ENCODE assay signal across 26 cellular contexts in genomic region chr20:35731469-35731788, GRCh38. TPM values are rescaled to one million over a fixed set of nuclear protein-coding genes. Genes with fewer than 3 reads are reported as not detected.
DNase-seq lines count a peak whose midpoint lies in the region; ATAC-seq and TF ChIP-seq lines count a peak whose summit lies in the region.
"Had no signal": no experiment of that assay in that cellular context is flagged by ENCODE, and none has a peak within 500 bp of the region (broad histone marks: within the 10 kb centered on the region; RNA-seq: fewer than 3 reads in every experiment).

No MANE protein-coding gene starts in this region.

- no peak for DNase-seq in activated T-cell treated with anti-CD3 and anti-CD28 coated beads, Interleukin-2, amount 50 U/mL, for 72 hours
- DNase-seq in activated T-cell treated with anti-CD3 and anti-CD28 coated beads for 4 hours (no peak), NAMALWA (ENCODE audit: low spot score) (peak; percentile 19), cerebellar cortex (ENCODE audit: low spot score) (peak; percentile 1), smooth muscle cell (lab: John Stamatoyannopoulos, UW; ENCODE audit: unreplicated experiment) (no peak), BE2C (no peak), A673 (ENCODE audit: low spot score) (no peak), HCEC 1CT (no peak)
- DNase-seq: activated CD4-positive, alpha-beta T cell treated with anti-CD3 and anti-CD28 coated beads, Interleukin-2, amount 10 ng/mL, durations not matched to agents 24 days and 14 days; activated CD8-positive, alpha-beta memory T cell treated with anti-CD3 and anti-CD28 coated beads, Interleukin-2, amount 10 ng/mL, durations not matched to agents 7 days and 5 days; brain microvascular endothelial cell; effector CD4-positive, alpha-beta T cell; foreskin melanocyte; hypothalamus; left ventricle myocardium inferior; NCI-H2081; NCI-H226; posterior cingulate gyrus; SK-N-SH; T-helper 2 cell; transverse colon had no signal

- H3K4me3 ChIP-seq in smooth muscle cell = no peak overlapping the region
- H3K4me3 ChIP-seq in BE2C (ENCODE audit: low read depth, low read length) = no peak overlapping the region
- H3K4me3 ChIP-seq in A673 (ENCODE audit: low read depth, low read length, poor library complexity, severe bottlenecking) = no peak overlapping the region
- H3K4me3 ChIP-seq: BLaER1, left ventricle myocardium inferior, transverse colon had no signal

- WGBS in smooth muscle cell (ENCODE audit: low lambda C conversion rate) = 86% methylated on average over 2 of the region's 2 CpGs

- peaks cover 54% of the 10 kb centered on the region for H3K36me3 ChIP-seq in smooth muscle cell (ENCODE audit: low read depth)
- peaks cover 100% of the 10 kb centered on the region for H3K36me3 ChIP-seq in BE2C
- peaks cover 100% of the 10 kb centered on the region for H3K36me3 ChIP-seq in A673 (ENCODE audit: insufficient read depth, low read length, poor library complexity, severe bottlenecking)

- H3K4me3 Mint-ChIP-seq in activated T-cell treated with anti-CD3 and anti-CD28 coated beads, Interleukin-2, amount 50 U/mL, for 72 hours = no peak overlapping the region
- H3K4me3 Mint-ChIP-seq: activated CD8-positive, alpha-beta memory T cell treated with anti-CD3 and anti-CD28 coated beads, Interleukin-2, amount 10 ng/mL, durations not matched to agents 7 days and 5 days; mesothelial cell of epicardium; nephron had no signal

- peaks cover 16% of the 10 kb centered on the region for H3K4me1 ChIP-seq in smooth muscle cell (ENCODE audit: low read depth)
- H3K4me1 ChIP-seq in BE2C = peaks cover 10% of the 10 kb centered on the region
- peaks cover 19% of the 10 kb centered on the region for H3K4me1 ChIP-seq in A673 (ENCODE audit: insufficient read depth, low read length, poor library complexity, severe bottlenecking)

- CTCF ChIA-PET in A673 (lab: Charles Lee) = no interaction called here

- intact Hi-C loops in A673 (cut with micrococcal nuclease; ENCODE audit: unreplicated experiment) = loop anchor here (1.0 kb wide), 1 partner anchor 8 kb away; no protein-coding TSS in a partner anchor

- H3K4me2 ChIP-seq in smooth muscle cell = peak overlapping the region; percentile 37
- H3K4me2 ChIP-seq: BLaER1, SK-N-SH had no signal

- H3K27me3 ChIP-seq in smooth muscle cell (ENCODE audit: low read depth) (no peaks in the 10 kb centered on the region), BE2C (0 out of 2 replicates have a peak, but pooled peaks cover 3% of the 10 kb centered on the region), A673 (replicated peaks; ENCODE audit: insufficient read depth, low read depth, low read length, poor library complexity) (no peaks in the 10 kb centered on the region)
- H3K27me3 ChIP-seq: BLaER1, brain microvascular endothelial cell, transverse colon had no signal

- H3K27ac ChIP-seq in smooth muscle cell (ENCODE audit: low read depth) = peak overlapping the region; percentile 56
- H3K27ac ChIP-seq in A673 (ENCODE audit: low read depth, low read length, poor library complexity, severe bottlenecking) = no peak overlapping the region
- H3K27ac ChIP-seq: BLaER1, brain microvascular endothelial cell, left ventricle myocardium inferior, RWPE1, transverse colon had no signal

- POLR2A ChIA-PET in A673 (lab: Charles Lee; ENCODE audit: low non-redundant PET) = interaction anchor here (1.5 kb wide), 1 partner anchor 11 kb away, joined by 6 read pairs; no protein-coding TSS in a partner anchor

- peaks cover 9 to 79% of the 10 kb centered on the region in 2 donors for H3K36me3 Mint-ChIP-seq in activated T-cell treated with anti-CD3 and anti-CD28 coated beads, Interleukin-2, amount 50 U/mL, for 72 hours (ENCODE audit: insufficient read depth in 2 of 2)

- H3K27ac Mint-ChIP-seq in activated T-cell treated with anti-CD3 and anti-CD28 coated beads, Interleukin-2, amount 50 U/mL, for 72 hours = peak overlapping the region; percentile 54
- H3K27ac Mint-ChIP-seq: activated CD4-positive, alpha-beta T cell treated with anti-CD3 and anti-CD28 coated beads, Interleukin-2, amount 10 ng/mL, durations not matched to agents 24 days and 14 days; activated CD8-positive, alpha-beta memory T cell treated with anti-CD3 and anti-CD28 coated beads, Interleukin-2, amount 10 ng/mL, durations not matched to agents 7 days and 5 days; mesothelial cell of epicardium; nephron had no signal

- TF ChIP-seq CTCF in smooth muscle cell (IDR thresholded peaks at IDR 0.05; ENCODE audit: borderline replicate concordance, insufficient read depth, poor library complexity, severe bottlenecking) = no peak
- TF ChIP-seq CTCF in BE2C (IDR thresholded peaks at IDR 0.05; ENCODE audit: low read depth, low read length) = no peak
- TF ChIP-seq CTCF in A673 (conservative IDR thresholded peaks at IDR 0.05; ENCODE audit: low read depth, low read length) = no peak

- peaks cover 26% of the 10 kb centered on the region for H3F3A ChIP-seq in smooth muscle cell (ENCODE audit: low read depth)

- H3K9ac ChIP-seq in smooth muscle cell (ENCODE audit: low read depth) = no peak overlapping the region
- H3K9ac ChIP-seq: BLaER1, SK-N-SH had no signal

- peaks cover 98% of the 10 kb centered on the region for H3K79me2 ChIP-seq in smooth muscle cell (ENCODE audit: low read depth)

- H3K9me3 ChIP-seq in smooth muscle cell (replicated peaks; ENCODE audit: low read depth) = no peaks in the 10 kb centered on the region
- no peaks in the 10 kb centered on the region for H3K9me3 ChIP-seq in BE2C
- no peaks in the 10 kb centered on the region for H3K9me3 ChIP-seq in A673 (ENCODE audit: low read depth, low read length, poor library complexity, severe bottlenecking)
- H3K9me3 ChIP-seq: BLaER1, left ventricle myocardium inferior, SK-N-SH, transverse colon had no signal

- BruUV-seq in A673 (replicated peaks; lab: Mats Ljungman, UMichigan) = no TSS peak

- H2AFZ ChIP-seq in smooth muscle cell (ENCODE audit: low read depth) = no peak overlapping the region

- no peaks in the 10 kb centered on the region for H3K27me3 Mint-ChIP-seq in activated T-cell treated with anti-CD3 and anti-CD28 coated beads, Interleukin-2, amount 50 U/mL, for 72 hours (ENCODE audit: low read depth)
- H3K27me3 Mint-ChIP-seq: activated CD4-positive, alpha-beta T cell treated with anti-CD3 and anti-CD28 coated beads, Interleukin-2, amount 10 ng/mL, durations not matched to agents 24 days and 14 days; activated CD8-positive, alpha-beta memory T cell treated with anti-CD3 and anti-CD28 coated beads, Interleukin-2, amount 10 ng/mL, durations not matched to agents 7 days and 5 days had no signal

- ATAC-seq in activated T-cell treated with anti-CD3 and anti-CD28 coated beads, Interleukin-2, amount 50 U/mL, for 72 hours (replicated peaks in 1 of 2) = no peak
- ATAC-seq: activated CD8-positive, alpha-beta memory T cell treated with anti-CD3 and anti-CD28 coated beads, Interleukin-2, amount 10 ng/mL, durations not matched to agents 7 days and 5 days; HCT116 had no signal

- H3K9me3 Mint-ChIP-seq in activated T-cell treated with anti-CD3 and anti-CD28 coated beads, Interleukin-2, amount 50 U/mL, for 72 hours = no peaks in the 10 kb centered on the region
- H3K9me3 Mint-ChIP-seq: activated CD4-positive, alpha-beta T cell treated with anti-CD3 and anti-CD28 coated beads, Interleukin-2, amount 10 ng/mL, durations not matched to agents 24 days and 14 days; mesothelial cell of epicardium; nephron had no signal

- peaks cover 100% of the 10 kb centered on the region for H4K20me1 ChIP-seq in smooth muscle cell (ENCODE audit: low read depth)

- peaks cover 68% of the 10 kb centered on the region for H3K4me1 Mint-ChIP-seq in activated T-cell treated with anti-CD3 and anti-CD28 coated beads, Interleukin-2, amount 50 U/mL, for 72 hours (ENCODE audit: low read depth)

RNA-seq across cellular contexts. Expression of gene RBM39, which starts 10.6 kb away (rescaled TPM):
- total RNA-seq in activated T-cell treated with anti-CD3 and anti-CD28 coated beads, Interleukin-2, amount 50 U/mL, for 72 hours = 100 to 1,000 TPM; 431 to 525 TPM
- total RNA-seq in smooth muscle cell (408 and 449 TPM in 2 replicates), A673 (2021) (316 and 329 TPM in 2 replicates)
- 139 and 196 TPM in 2 replicates for polyA plus RNA-seq in smooth muscle cell
- polyA plus RNA-seq in BE2C (2012; ENCODE audit: insufficient read depth, insufficient read length, low read depth) = 283 TPM

RNA-seq across cellular contexts. Expression of gene ROMO1, which starts 32.2 kb away (rescaled TPM):
- total RNA-seq in activated T-cell treated with anti-CD3 and anti-CD28 coated beads, Interleukin-2, amount 50 U/mL, for 72 hours = 10 to 100 TPM; 51.4 to 53.8 TPM
- total RNA-seq in smooth muscle cell (252 and 523 TPM in 2 replicates), A673 (2021) (134 and 153 TPM in 2 replicates)
- polyA plus RNA-seq in smooth muscle cell = 694 and 771 TPM in 2 replicates
- 382 TPM for polyA plus RNA-seq in BE2C (2012; ENCODE audit: insufficient read depth, insufficient read length, low read depth)

RNA-seq across cellular contexts. Expression of gene NFS1, which starts 32.3 kb away (rescaled TPM):
- 10 to 100 TPM; 43.3 to 46.0 TPM for total RNA-seq in activated T-cell treated with anti-CD3 and anti-CD28 coated beads, Interleukin-2, amount 50 U/mL, for 72 hours
- total RNA-seq in smooth muscle cell (25.3 and 40.1 TPM in 2 replicates), A673 (2021) (22.2 and 23.2 TPM in 2 replicates)
- polyA plus RNA-seq in smooth muscle cell = 35.1 and 40.3 TPM in 2 replicates
- polyA plus RNA-seq in BE2C (2012; ENCODE audit: insufficient read depth, insufficient read length, low read depth) = 21.3 TPM

RNA-seq across cellular contexts. Expression of gene PHF20, which starts 40.4 kb away (rescaled TPM):
- total RNA-seq in activated T-cell treated with anti-CD3 and anti-CD28 coated beads, Interleukin-2, amount 50 U/mL, for 72 hours = 10 to 100 TPM; 68.1 to 68.6 TPM
- total RNA-seq in smooth muscle cell = 24.5 and 27.4 TPM in 2 replicates
- polyA plus RNA-seq in smooth muscle cell = 23.3 and 23.7 TPM in 2 replicates
- polyA plus RNA-seq in BE2C (2012; ENCODE audit: insufficient read depth, insufficient read length, low read depth) = 17.6 TPM
- total RNA-seq in A673 (2021) = 43.0 and 49.6 TPM in 2 replicates

Comparison
In these comparisons a context has a peak if more than half of its experiments do, and no peak if none do; other contexts are left out.
1. DNase-seq: peak in NAMALWA (single experiment) and cerebellar cortex (single experiment); none in activated T-cell treated with anti-CD3 and anti-CD28 coated beads, Interleukin-2, amount 50 U/mL, for 72 hours (0 of 2), activated T-cell treated with anti-CD3 and anti-CD28 coated beads for 4 hours (single experiment), smooth muscle cell (single experiment), BE2C (single experiment), A673 (single experiment) and HCEC 1CT (single experiment).